ENCODE assay signal across 12 cellular contexts in genomic region chr15:92623435-92623834, GRCh38. TPM values are rescaled to one million over a fixed set of nuclear protein-coding genes. Genes with fewer than 3 reads are reported as not detected.
DNase-seq lines count a peak whose midpoint lies in the region; ATAC-seq and TF ChIP-seq lines count a peak whose summit lies in the region.
"Had no signal": no experiment of that assay in that cellular context is flagged by ENCODE, and none has a peak within 500 bp of the region (broad histone marks: within the 10 kb centered on the region; RNA-seq: fewer than 3 reads in every experiment).

No MANE protein-coding gene starts in this region.

- H3K4me3 ChIP-seq in epithelial cell of esophagus (ENCODE audit: low read length) (no peak overlapping the region), spleen (no peak overlapping the region)
- H3K4me3 ChIP-seq: adrenal gland had no signal

- no peak for TF ChIP-seq POLR2A in spleen (IDR thresholded peaks at IDR 0.05)

- WGBS in spleen, 5 donors: 86 to 89% (median 88%) methylated on average over 14 of the region's 14 CpGs

- ATAC-seq in GM21423 (IDR thresholded peaks at IDR 0.05; ENCODE audit: unreplicated experiment) (no peak), GM18909 (IDR thresholded peaks at IDR 0.05; ENCODE audit: poor library complexity, unreplicated experiment) (no peak)
- ATAC-seq: HepG2; stimulated activated naive CD8-positive, alpha-beta T cell treated with anti-CD3 and anti-CD28 coated beads, Interleukin-15, amount 100 ng/mL, for 72 hours had no signal

- H3K27ac ChIP-seq in spleen: no peak overlapping the region

- intact Hi-C loops in spleen (cut with DNase I; ENCODE audit: low total_unique reads): no loop called here

- peak; percentile 85 for DNase-seq in NCI-H1105 (lab: John Stamatoyannopoulos, UW)
- peak; percentile 91 to 95 for DNase-seq in NCI-H526 (lab: John Stamatoyannopoulos, UW)
- DNase-seq in epithelial cell of esophagus (ENCODE audit: low read depth): peak; percentile 68
- peak; percentile 65 for DNase-seq in spleen
- no peak for DNase-seq in H4 (ENCODE audit: low spot score)
- DNase-seq: activated CD8-positive, alpha-beta memory T cell treated with anti-CD3 and anti-CD28 coated beads for 24 hours; Calu3; stimulated activated naive CD8-positive, alpha-beta T cell treated with anti-CD3 and anti-CD28 coated beads, Interleukin-15, amount 100 ng/mL, for 72 hours had no signal

- TF ChIP-seq CTCF in epithelial cell of esophagus (IDR thresholded peaks at IDR 0.05; ENCODE audit: insufficient read depth, low read depth, low read length, missing control alignments) (no peak), spleen (IDR thresholded peaks at IDR 0.05 in 8 of 11, conservative IDR thresholded peaks at IDR 0.05 in 3 of 11) (no peak)

- H3K27me3 ChIP-seq in spleen (replicated peaks in 1 of 7): no peaks in the 10 kb centered on the region
- H3K27me3 ChIP-seq: adrenal gland had no signal

- peaks cover 0 to 13% (median 0%) of the 10 kb centered on the region in 6 donors for H3K4me1 ChIP-seq in spleen

- no peaks in the 10 kb centered on the region for H3K9me3 ChIP-seq in spleen
- H3K9me3 ChIP-seq: adrenal gland had no signal

- no peaks in the 10 kb centered on the region for H3K36me3 ChIP-seq in spleen
- H3K36me3 ChIP-seq: adrenal gland had no signal

RNA-seq across cellular contexts. Expression of gene FAM174B, which starts 32.1 kb away (rescaled TPM):
- total RNA-seq in spleen: 10 to 100 TPM in 4 of 7 donors, 1 to 10 TPM in 3; 7.4 to 17.9 (median 11.2) TPM
- 1 to 10 TPM; 2.1 to 4.8 (median 3.9) TPM for polyA plus RNA-seq in spleen
- total RNA-seq in H4 (2014; rRNA removed; shearing (Covaris generic)): 0.06 and 0.14 TPM in 2 replicates
